In genomic region chr6:28395918-28396317, GRCh38 we compare ENCODE assay signal across 1 cellular context.
TF ChIP-seq lines count a peak whose summit lies in the region.

No MANE protein-coding gene starts in this region.

TF ChIP-seq in HepG2, 621 proteins besides CTCF, POLR2A, EP300 and RAD21:
- TF ChIP-seq THAP9 (CRISPR knock-in tag; IDR thresholded peaks at IDR 0.05; ENCODE audit: borderline replicate concordance), result no peak
- 0 out of 2 replicates have a peak, but pooled peaks have one; percentile 47 for TF ChIP-seq ZNF121 (CRISPR knock-in tag; IDR thresholded peaks at IDR 0.05)
